ENCODE assay signal across 1 cellular context in the genomic region with DNA sequence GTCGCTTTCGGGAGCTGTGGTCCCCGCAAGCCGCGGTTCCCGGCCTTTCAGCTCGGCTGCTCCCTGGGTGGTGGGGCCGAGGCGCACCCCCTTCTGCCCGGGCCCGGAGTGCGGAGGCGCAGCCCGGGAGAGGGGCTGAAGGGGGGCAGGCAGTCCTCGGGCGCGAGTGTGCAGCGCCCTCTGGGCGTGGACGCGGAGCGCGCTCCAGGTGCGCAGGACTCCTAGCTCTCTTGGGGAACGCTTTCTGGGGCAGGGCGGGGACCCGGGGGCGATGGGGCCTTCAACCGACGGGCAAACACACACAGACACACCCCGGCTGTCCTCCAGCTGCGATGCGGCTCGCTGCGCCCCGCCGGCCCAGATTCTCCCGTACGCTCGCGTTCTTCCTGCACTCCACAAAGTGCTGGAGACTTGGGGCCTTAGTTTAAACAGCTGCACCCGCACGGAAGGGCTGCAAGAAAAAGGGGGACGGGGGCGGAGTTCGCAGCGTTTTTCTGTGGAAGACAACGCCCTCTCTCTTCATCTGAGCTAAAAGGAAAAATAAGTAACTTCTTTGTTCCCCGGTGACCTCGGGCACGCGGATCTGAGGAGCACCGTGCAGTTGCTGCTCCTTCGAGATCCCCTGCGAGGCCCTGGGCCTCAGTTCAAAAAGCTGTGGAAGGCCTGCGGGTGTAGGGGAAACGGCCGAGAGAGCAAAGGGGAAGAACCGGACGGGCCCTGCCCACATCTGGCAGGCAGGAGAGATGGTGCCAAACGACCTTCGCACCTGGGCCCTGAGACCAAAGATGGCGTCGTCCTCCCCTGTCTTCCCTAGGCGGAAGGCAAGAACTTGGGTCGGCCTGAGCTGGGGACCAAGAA.
TF ChIP-seq lines count a peak whose summit lies in the region.

No MANE protein-coding gene starts in this region.

TF ChIP-seq in HepG2, 621 proteins besides CTCF, POLR2A, EP300 and RAD21 (continued from another document and continues in another):
- TF ChIP-seq, protein P1, sequence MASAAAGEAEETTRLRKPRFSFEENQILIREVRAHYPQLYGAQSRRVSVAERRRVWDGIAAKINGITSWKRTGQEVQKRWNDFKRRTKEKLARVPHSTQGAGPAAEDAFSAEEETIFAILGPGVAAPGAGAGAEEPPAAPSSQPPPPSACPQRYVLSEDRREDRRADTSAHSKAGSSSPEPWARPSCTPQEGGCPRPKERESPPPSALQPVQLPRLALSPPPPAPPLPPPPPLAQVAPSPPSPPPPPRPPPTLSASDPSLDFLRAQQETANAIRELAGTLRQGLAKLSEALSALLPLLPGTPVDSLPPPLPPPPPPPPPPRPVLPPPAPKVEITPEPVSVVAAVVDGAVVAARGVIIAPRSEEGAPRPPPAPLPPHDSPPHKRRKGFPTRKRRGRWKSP (CRISPR knock-in tag; IDR thresholded peaks at IDR 0.05): peak; percentile 93
- TF ChIP-seq CCAR2 (optimal IDR thresholded peaks at IDR 0.05; ENCODE audit: low read depth, low read length): no peak
- 0 out of 2 replicates have a peak, but pooled peaks have one; percentile 27 for TF ChIP-seq KDM1A (CRISPR knock-in tag; IDR thresholded peaks at IDR 0.05)
- no peak for TF ChIP-seq ZNF652 (CRISPR knock-in tag; IDR thresholded peaks at IDR 0.05; ENCODE audit: borderline replicate concordance, low read depth)
- no peak for TF ChIP-seq NFKBIZ (CRISPR knock-in tag; IDR thresholded peaks at IDR 0.05)
- 0 out of 2 replicates have a peak, but pooled peaks have one; percentile 20 for TF ChIP-seq ZNF879 (CRISPR knock-in tag; IDR thresholded peaks at IDR 0.05)
- no peak for TF ChIP-seq CENPX (CRISPR knock-in tag; IDR thresholded peaks at IDR 0.05)
- no peak for TF ChIP-seq ZIK1 (CRISPR knock-in tag; IDR thresholded peaks at IDR 0.05; ENCODE audit: borderline replicate concordance, low read depth)
- no peak for TF ChIP-seq ZNF510 (CRISPR knock-in tag; IDR thresholded peaks at IDR 0.05; ENCODE audit: low read depth)
- peak; percentile 94 for TF ChIP-seq KDM2A (CRISPR knock-in tag; IDR thresholded peaks at IDR 0.05; ENCODE audit: borderline replicate concordance, low read depth)
- no peak for TF ChIP-seq BRCA1 (CRISPR knock-in tag; IDR thresholded peaks at IDR 0.05)
- TF ChIP-seq, protein P2, sequence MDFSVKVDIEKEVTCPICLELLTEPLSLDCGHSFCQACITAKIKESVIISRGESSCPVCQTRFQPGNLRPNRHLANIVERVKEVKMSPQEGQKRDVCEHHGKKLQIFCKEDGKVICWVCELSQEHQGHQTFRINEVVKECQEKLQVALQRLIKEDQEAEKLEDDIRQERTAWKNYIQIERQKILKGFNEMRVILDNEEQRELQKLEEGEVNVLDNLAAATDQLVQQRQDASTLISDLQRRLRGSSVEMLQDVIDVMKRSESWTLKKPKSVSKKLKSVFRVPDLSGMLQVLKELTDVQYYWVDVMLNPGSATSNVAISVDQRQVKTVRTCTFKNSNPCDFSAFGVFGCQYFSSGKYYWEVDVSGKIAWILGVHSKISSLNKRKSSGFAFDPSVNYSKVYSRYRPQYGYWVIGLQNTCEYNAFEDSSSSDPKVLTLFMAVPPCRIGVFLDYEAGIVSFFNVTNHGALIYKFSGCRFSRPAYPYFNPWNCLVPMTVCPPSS (IDR thresholded peaks at IDR 0.05): no peak
- TF ChIP-seq ZNF264 (CRISPR knock-in tag; IDR thresholded peaks at IDR 0.05): no peak
- TF ChIP-seq ZBTB7A (CRISPR knock-in tag; IDR thresholded peaks at IDR 0.05): peak; percentile 95
- TF ChIP-seq, protein P3, sequence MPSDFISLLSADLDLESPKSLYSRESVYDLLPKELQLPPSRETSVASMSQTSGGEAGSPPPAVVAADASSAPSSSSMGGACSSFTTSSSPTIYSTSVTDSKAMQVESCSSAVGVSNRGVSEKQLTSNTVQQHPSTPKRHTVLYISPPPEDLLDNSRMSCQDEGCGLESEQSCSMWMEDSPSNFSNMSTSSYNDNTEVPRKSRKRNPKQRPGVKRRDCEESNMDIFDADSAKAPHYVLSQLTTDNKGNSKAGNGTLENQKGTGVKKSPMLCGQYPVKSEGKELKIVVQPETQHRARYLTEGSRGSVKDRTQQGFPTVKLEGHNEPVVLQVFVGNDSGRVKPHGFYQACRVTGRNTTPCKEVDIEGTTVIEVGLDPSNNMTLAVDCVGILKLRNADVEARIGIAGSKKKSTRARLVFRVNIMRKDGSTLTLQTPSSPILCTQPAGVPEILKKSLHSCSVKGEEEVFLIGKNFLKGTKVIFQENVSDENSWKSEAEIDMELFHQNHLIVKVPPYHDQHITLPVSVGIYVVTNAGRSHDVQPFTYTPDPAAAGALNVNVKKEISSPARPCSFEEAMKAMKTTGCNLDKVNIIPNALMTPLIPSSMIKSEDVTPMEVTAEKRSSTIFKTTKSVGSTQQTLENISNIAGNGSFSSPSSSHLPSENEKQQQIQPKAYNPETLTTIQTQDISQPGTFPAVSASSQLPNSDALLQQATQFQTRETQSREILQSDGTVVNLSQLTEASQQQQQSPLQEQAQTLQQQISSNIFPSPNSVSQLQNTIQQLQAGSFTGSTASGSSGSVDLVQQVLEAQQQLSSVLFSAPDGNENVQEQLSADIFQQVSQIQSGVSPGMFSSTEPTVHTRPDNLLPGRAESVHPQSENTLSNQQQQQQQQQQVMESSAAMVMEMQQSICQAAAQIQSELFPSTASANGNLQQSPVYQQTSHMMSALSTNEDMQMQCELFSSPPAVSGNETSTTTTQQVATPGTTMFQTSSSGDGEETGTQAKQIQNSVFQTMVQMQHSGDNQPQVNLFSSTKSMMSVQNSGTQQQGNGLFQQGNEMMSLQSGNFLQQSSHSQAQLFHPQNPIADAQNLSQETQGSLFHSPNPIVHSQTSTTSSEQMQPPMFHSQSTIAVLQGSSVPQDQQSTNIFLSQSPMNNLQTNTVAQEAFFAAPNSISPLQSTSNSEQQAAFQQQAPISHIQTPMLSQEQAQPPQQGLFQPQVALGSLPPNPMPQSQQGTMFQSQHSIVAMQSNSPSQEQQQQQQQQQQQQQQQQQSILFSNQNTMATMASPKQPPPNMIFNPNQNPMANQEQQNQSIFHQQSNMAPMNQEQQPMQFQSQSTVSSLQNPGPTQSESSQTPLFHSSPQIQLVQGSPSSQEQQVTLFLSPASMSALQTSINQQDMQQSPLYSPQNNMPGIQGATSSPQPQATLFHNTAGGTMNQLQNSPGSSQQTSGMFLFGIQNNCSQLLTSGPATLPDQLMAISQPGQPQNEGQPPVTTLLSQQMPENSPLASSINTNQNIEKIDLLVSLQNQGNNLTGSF (CRISPR knock-in tag; IDR thresholded peaks at IDR 0.05): no peak
- peak; percentile 75; the same call in 1 of the 2 replicates for TF ChIP-seq ZNF350 (CRISPR knock-in tag; IDR thresholded peaks at IDR 0.05; ENCODE audit: borderline replicate concordance, low read depth)
- TF ChIP-seq MED8 (CRISPR knock-in tag; IDR thresholded peaks at IDR 0.05; ENCODE audit: insufficient replicate concordance): no peak
- TF ChIP-seq ZNF460 (CRISPR knock-in tag; IDR thresholded peaks at IDR 0.05; ENCODE audit: borderline replicate concordance): no peak; the same call in 1 of the 2 replicates
- TF ChIP-seq, protein P4, sequence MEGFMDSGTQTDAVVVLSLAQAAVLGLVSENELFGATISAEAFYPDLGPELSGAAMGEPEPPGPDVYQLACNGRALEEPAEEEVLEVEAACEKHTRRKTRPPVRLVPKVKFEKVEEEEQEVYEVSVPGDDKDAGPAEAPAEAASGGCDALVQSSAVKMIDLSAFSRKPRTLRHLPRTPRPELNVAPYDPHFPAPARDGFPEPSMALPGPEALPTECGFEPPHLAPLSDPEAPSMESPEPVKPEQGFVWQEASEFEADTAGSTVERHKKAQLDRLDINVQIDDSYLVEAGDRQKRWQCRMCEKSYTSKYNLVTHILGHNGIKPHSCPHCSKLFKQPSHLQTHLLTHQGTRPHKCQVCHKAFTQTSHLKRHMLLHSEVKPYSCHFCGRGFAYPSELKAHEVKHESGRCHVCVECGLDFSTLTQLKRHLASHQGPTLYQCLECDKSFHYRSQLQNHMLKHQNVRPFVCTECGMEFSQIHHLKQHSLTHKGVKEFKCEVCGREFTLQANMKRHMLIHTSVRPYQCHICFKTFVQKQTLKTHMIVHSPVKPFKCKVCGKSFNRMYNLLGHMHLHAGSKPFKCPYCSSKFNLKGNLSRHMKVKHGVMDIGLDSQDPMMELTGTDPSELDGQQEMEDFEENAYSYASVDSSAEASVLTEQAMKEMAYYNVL (CRISPR knock-in tag; IDR thresholded peaks at IDR 0.05; ENCODE audit: borderline replicate concordance): no peak; the same call in 1 of the 2 replicates
- TF ChIP-seq KDM4B (CRISPR knock-in tag; IDR thresholded peaks at IDR 0.05): peak; percentile 72; the same call in 1 of the 2 replicates
- peak; percentile 76; the same call in 1 of the 2 replicates for TF ChIP-seq ZC3H13 (CRISPR knock-in tag; IDR thresholded peaks at IDR 0.05)
- TF ChIP-seq XRCC5 (optimal IDR thresholded peaks at IDR 0.05; ENCODE audit: low read length): peak; percentile 68
- peak; percentile 51; the same call in 1 of the 2 replicates for TF ChIP-seq ZNF552 (CRISPR knock-in tag; IDR thresholded peaks at IDR 0.05; ENCODE audit: borderline replicate concordance)
- TF ChIP-seq ZBTB38 (CRISPR knock-in tag; IDR thresholded peaks at IDR 0.05): peak; percentile 37; the same call in 1 of the 2 replicates
- no peak for TF ChIP-seq RFX1 (IDR thresholded peaks at IDR 0.05)
- TF ChIP-seq CEBPB (IDR thresholded peaks at IDR 0.05; ENCODE audit: borderline replicate concordance, low read depth, low read length): no peak
- TF ChIP-seq, protein P5, sequence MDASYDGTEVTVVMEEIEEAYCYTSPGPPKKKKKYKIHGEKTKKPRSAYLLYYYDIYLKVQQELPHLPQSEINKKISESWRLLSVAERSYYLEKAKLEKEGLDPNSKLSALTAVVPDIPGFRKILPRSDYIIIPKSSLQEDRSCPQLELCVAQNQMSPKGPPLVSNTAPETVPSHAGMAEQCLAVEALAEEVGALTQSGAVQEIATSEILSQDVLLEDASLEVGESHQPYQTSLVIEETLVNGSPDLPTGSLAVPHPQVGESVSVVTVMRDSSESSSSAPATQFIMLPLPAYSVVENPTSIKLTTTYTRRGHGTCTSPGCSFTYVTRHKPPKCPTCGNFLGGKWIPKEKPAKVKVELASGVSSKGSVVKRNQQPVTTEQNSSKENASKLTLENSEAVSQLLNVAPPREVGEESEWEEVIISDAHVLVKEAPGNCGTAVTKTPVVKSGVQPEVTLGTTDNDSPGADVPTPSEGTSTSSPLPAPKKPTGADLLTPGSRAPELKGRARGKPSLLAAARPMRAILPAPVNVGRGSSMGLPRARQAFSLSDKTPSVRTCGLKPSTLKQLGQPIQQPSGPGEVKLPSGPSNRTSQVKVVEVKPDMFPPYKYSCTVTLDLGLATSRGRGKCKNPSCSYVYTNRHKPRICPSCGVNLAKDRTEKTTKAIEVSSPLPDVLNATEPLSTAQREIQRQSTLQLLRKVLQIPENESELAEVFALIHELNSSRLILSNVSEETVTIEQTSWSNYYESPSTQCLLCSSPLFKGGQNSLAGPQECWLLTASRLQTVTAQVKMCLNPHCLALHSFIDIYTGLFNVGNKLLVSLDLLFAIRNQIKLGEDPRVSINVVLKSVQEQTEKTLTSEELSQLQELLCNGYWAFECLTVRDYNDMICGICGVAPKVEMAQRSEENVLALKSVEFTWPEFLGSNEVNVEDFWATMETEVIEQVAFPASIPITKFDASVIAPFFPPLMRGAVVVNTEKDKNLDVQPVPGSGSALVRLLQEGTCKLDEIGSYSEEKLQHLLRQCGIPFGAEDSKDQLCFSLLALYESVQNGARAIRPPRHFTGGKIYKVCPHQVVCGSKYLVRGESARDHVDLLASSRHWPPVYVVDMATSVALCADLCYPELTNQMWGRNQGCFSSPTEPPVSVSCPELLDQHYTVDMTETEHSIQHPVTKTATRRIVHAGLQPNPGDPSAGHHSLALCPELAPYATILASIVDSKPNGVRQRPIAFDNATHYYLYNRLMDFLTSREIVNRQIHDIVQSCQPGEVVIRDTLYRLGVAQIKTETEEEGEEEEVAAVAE (CRISPR knock-in tag; IDR thresholded peaks at IDR 0.05; ENCODE audit: borderline replicate concordance): peak; percentile 57; the same call in 1 of the 2 replicates
- peak; percentile 61 for TF ChIP-seq IKZF4 (CRISPR knock-in tag; IDR thresholded peaks at IDR 0.05; ENCODE audit: borderline replicate concordance, low read depth, not compliant biosample characterization)
- TF ChIP-seq ZNF451 (CRISPR knock-in tag; IDR thresholded peaks at IDR 0.05): no peak; the same call in 1 of the 2 replicates
- peak; percentile 60; the same call in 1 of the 2 replicates for TF ChIP-seq HOXA5 (CRISPR knock-in tag; IDR thresholded peaks at IDR 0.05)
- TF ChIP-seq RBFOX2 (IDR thresholded peaks at IDR 0.05; ENCODE audit: low read depth, low read length): peak; percentile 83
- no peak for TF ChIP-seq MAF1 (CRISPR knock-in tag; IDR thresholded peaks at IDR 0.05; ENCODE audit: borderline replicate concordance)
- TF ChIP-seq, protein P6, sequence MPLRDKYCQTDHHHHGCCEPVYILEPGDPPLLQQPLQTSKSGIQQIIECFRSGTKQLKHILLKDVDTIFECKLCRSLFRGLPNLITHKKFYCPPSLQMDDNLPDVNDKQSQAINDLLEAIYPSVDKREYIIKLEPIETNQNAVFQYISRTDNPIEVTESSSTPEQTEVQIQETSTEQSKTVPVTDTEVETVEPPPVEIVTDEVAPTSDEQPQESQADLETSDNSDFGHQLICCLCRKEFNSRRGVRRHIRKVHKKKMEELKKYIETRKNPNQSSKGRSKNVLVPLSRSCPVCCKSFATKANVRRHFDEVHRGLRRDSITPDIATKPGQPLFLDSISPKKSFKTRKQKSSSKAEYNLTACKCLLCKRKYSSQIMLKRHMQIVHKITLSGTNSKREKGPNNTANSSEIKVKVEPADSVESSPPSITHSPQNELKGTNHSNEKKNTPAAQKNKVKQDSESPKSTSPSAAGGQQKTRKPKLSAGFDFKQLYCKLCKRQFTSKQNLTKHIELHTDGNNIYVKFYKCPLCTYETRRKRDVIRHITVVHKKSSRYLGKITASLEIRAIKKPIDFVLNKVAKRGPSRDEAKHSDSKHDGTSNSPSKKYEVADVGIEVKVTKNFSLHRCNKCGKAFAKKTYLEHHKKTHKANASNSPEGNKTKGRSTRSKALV (CRISPR knock-in tag; IDR thresholded peaks at IDR 0.05): peak; percentile 92
